8 cellular contexts compared by ENCODE assay signal in genomic region chr7:96837583-96837982, GRCh38.
DNase-seq lines count a peak whose midpoint lies in the region; ATAC-seq and TF ChIP-seq lines count a peak whose summit lies in the region.

No MANE protein-coding gene starts in this region.

- H3K4me1 Mint-ChIP-seq in activated CD4-positive, alpha-beta T cell treated with anti-CD3 and anti-CD28 coated beads, Interleukin-2, amount 10 ng/mL, durations not matched to agents 7 days and 5 days, result peaks cover 34% of the 10 kb centered on the region
- peaks cover 43 to 47% of the 10 kb centered on the region in 2 donors for H3K4me1 Mint-ChIP-seq in natural killer cell

- peak overlapping the region; percentile 39 for H3K4me3 Mint-ChIP-seq in activated CD4-positive, alpha-beta T cell treated with anti-CD3 and anti-CD28 coated beads, Interleukin-2, amount 10 ng/mL, durations not matched to agents 7 days and 5 days
- peak overlapping the region; percentile 91 for H3K4me3 Mint-ChIP-seq in natural killer cell

- H3K27me3 Mint-ChIP-seq in activated CD4-positive, alpha-beta T cell treated with anti-CD3 and anti-CD28 coated beads, Interleukin-2, amount 10 ng/mL, durations not matched to agents 7 days and 5 days, result peaks cover 66% of the 10 kb centered on the region
- H3K27me3 Mint-ChIP-seq in natural killer cell (ENCODE audit: low read depth in 2 of 2), result peaks cover 9 to 27% of the 10 kb centered on the region in 2 donors

- H3K9me3 Mint-ChIP-seq in activated CD4-positive, alpha-beta T cell treated with anti-CD3 and anti-CD28 coated beads, Interleukin-2, amount 10 ng/mL, durations not matched to agents 7 days and 5 days, result peaks cover 5% of the 10 kb centered on the region
- H3K9me3 Mint-ChIP-seq in natural killer cell, result no peaks in the 10 kb centered on the region

- intact Hi-C loops in natural killer cell (cut with micrococcal nuclease), result loop anchor here (2.0 kb wide), 1 partner anchor 125 kb away; no protein-coding TSS in a partner anchor

- TF ChIP-seq CTCF in natural killer cell (IDR thresholded peaks at IDR 0.05), result no peak

- CTCF ChIA-PET in activated CD4-positive, alpha-beta T cell treated with anti-CD3 and anti-CD28 coated beads, Interleukin-2, amount 10 ng/mL, durations not matched to agents 7 days and 5 days (lab: Charles Lee), result interaction anchor here (1.2 kb wide), 1 partner anchor 9 kb away, joined by 6 read pairs; no protein-coding TSS in a partner anchor

- POLR2A ChIA-PET in activated CD4-positive, alpha-beta T cell treated with anti-CD3 and anti-CD28 coated beads, Interleukin-2, amount 10 ng/mL, durations not matched to agents 7 days and 5 days (lab: Charles Lee), result no interaction called here

- ATAC-seq in GM21786 (IDR thresholded peaks at IDR 0.05; ENCODE audit: unreplicated experiment) (peak; percentile 99), natural killer cell (peak; percentile 84 to 94 (median 88))

- peak overlapping the region; percentile 16 for H3K27ac Mint-ChIP-seq in activated CD4-positive, alpha-beta T cell treated with anti-CD3 and anti-CD28 coated beads, Interleukin-2, amount 10 ng/mL, durations not matched to agents 7 days and 5 days
- peak overlapping the region; percentile 74 to 79 for H3K27ac Mint-ChIP-seq in natural killer cell

- H3K36me3 Mint-ChIP-seq in activated CD4-positive, alpha-beta T cell treated with anti-CD3 and anti-CD28 coated beads, Interleukin-2, amount 10 ng/mL, durations not matched to agents 7 days and 5 days (ENCODE audit: low read depth), result peaks cover 5% of the 10 kb centered on the region
- H3K36me3 Mint-ChIP-seq in natural killer cell, result no peaks in the 10 kb centered on the region

- no peak overlapping the region for H3K4me3 ChIP-seq in Jurkat, Clone E6-1 (ENCODE audit: low read length)

- DNase-seq in activated CD4-positive, alpha-beta T cell treated with anti-CD3 and anti-CD28 coated beads, Interleukin-2, amount 10 ng/mL, durations not matched to agents 7 days and 5 days, result peak; percentile 71
- no peak for DNase-seq in activated CD4-positive, alpha-beta T cell treated with anti-CD3 and anti-CD28 coated beads, Interleukin-2, amount 50 U/mL, for 4 hours
- peak; percentile 86 for DNase-seq in Jurkat, Clone E6-1 (ENCODE audit: low read depth, low spot score)
- DNase-seq in natural killer cell, result no peak
- DNase-seq in NCI-H2171 treated with DMSO at 0.1 percent for 48 hours (lab: John Stamatoyannopoulos, UW), result no peak
- DNase-seq in putamen (ENCODE audit: low spot score), result no peak
- no peak for DNase-seq in inferior parietal cortex (ENCODE audit: extremely low spot score)

Comparison
In these comparisons a context has a peak if more than half of its experiments do, and no peak if none do; other contexts are left out.
1. DNase-seq: peak in activated CD4-positive, alpha-beta T cell treated with anti-CD3 and anti-CD28 coated beads, Interleukin-2, amount 10 ng/mL, durations not matched to agents 7 days and 5 days (single experiment) and Jurkat, Clone E6-1 (single experiment); none in activated CD4-positive, alpha-beta T cell treated with anti-CD3 and anti-CD28 coated beads, Interleukin-2, amount 50 U/mL, for 4 hours (0 of 2), natural killer cell (single experiment), NCI-H2171 treated with DMSO at 0.1 percent for 48 hours (single experiment), putamen (single experiment) and inferior parietal cortex (single experiment).